17 cellular contexts compared by ENCODE assay signal in the genomic region with DNA sequence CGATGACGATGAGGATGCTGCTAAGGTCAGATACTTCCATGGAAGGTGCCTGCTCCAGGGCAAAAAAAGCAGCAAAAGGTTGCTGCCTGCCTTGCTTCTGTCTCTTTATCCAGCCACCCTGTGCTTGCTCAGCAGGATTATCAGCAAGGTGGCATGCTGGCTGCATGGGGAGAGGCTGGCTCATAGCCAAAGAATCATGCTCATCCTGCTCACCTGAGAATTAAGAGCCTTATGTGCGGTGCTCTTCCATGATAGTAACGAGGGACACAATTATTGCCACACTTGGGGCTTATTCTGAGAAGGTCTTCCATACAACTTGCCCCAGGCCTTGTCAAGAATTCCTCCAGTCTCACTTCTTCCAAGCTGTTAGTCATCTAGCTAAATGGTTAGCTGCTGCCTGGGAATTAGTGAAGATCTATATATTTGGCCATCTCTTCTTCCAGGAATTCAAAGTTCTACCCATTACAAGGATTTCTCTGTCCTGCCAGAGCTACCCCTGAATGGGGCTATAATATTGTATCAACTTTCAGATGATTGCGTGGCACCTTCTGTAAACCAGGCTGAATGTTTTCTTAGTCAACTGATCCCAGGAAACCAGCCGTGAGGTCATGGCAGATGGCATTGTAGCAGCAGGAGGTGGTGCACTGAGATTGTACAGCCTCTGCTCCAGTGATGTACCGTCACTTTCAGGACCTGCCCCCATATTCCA.
DNase-seq lines count a peak whose midpoint lies in the region; ATAC-seq and TF ChIP-seq lines count a peak whose summit lies in the region.
"Had no signal": no experiment of that assay in that cellular context is flagged by ENCODE, and none has a peak within 500 bp of the region (broad histone marks: within the 10 kb centered on the region; RNA-seq: fewer than 3 reads in every experiment).

No MANE protein-coding gene starts in this region.

- CTCF ChIA-PET in GM10248 (lab: Yijun Ruan, JAX): interaction anchor here (1.1 to 3.3 kb wide), 3 partner anchors 9 to 298 kb away, joined by 3 to 19 read pairs (median 15); no protein-coding TSS in a partner anchor

- POLR2A ChIA-PET in GM10248 (lab: Yijun Ruan, JAX): no interaction called here

- no peak overlapping the region for H3K27ac ChIP-seq in foreskin keratinocyte
- H3K27ac ChIP-seq: cardiac muscle cell, hepatocyte, suprapubic skin had no signal

- DNase-seq in Daoy (ENCODE audit: low read depth) (peak; percentile 82), NCI-H1417 treated with DMSO at 0.1 percent for 48 hours (lab: John Stamatoyannopoulos, UW) (peak; percentile 54), NCI-H524 (lab: John Stamatoyannopoulos, UW) (peak; percentile 84 to 91), foreskin keratinocyte (peak in 1 of 2 donors; percentile 30), GM10248 (ENCODE audit: extremely low spot score) (no peak), T-helper 2 cell (no peak)
- no peak for DNase-seq in activated CD4-positive, CD25-positive, alpha-beta regulatory T cell treated with anti-CD3 and anti-CD28 coated beads, Interleukin-2, amount 50 U/mL, for 72 hours
- DNase-seq: activated CD4-positive, alpha-beta T cell treated with anti-CD3 and anti-CD28 coated beads, Interleukin-2, amount 10 ng/mL, durations not matched to agents 24 days and 14 days; activated naive CD8-positive, alpha-beta T cell treated with anti-CD3 and anti-CD28 coated beads for 36 hours; activated T-cell treated with anti-CD3 and anti-CD28 coated beads, Interleukin-2, amount 50 U/mL, for 24 hours; effector CD8-positive, alpha-beta T cell; right cardiac atrium; stimulated activated CD4-positive, alpha-beta T cell treated with anti-CD3 and anti-CD28 coated beads, Interleukin-1b, Interleukin-23, amount 100 ng/mL, for 48 hours had no signal

- H3K27me3 ChIP-seq in foreskin keratinocyte: peaks cover 34% of the 10 kb centered on the region

- ATAC-seq in foreskin keratinocyte (peak; percentile 22), HG02981 (IDR thresholded peaks at IDR 0.05; ENCODE audit: unreplicated experiment) (no peak)
- ATAC-seq: right cardiac atrium had no signal

- no peak for TF ChIP-seq CTCF in foreskin keratinocyte (conservative IDR thresholded peaks at IDR 0.05)
- no peak for TF ChIP-seq CTCF in GM10248 (IDR thresholded peaks at IDR 0.05; ENCODE audit: control extremely low read depth, extremely low read depth, low read depth, missing control alignments)

- no peaks in the 10 kb centered on the region for H3K4me1 ChIP-seq in foreskin keratinocyte
- H3K4me1 ChIP-seq: suprapubic skin had no signal

Comparison
In these comparisons a context has a peak if more than half of its experiments do, and no peak if none do; other contexts are left out.
1. DNase-seq: peak in Daoy (single experiment), NCI-H1417 treated with DMSO at 0.1 percent for 48 hours (single experiment) and NCI-H524 (2 of 2); none in GM10248 (single experiment), activated CD4-positive, CD25-positive, alpha-beta regulatory T cell treated with anti-CD3 and anti-CD28 coated beads, Interleukin-2, amount 50 U/mL, for 72 hours (single experiment) and T-helper 2 cell (0 of 5).